9 cellular contexts compared by ENCODE assay signal in the genomic region with DNA sequence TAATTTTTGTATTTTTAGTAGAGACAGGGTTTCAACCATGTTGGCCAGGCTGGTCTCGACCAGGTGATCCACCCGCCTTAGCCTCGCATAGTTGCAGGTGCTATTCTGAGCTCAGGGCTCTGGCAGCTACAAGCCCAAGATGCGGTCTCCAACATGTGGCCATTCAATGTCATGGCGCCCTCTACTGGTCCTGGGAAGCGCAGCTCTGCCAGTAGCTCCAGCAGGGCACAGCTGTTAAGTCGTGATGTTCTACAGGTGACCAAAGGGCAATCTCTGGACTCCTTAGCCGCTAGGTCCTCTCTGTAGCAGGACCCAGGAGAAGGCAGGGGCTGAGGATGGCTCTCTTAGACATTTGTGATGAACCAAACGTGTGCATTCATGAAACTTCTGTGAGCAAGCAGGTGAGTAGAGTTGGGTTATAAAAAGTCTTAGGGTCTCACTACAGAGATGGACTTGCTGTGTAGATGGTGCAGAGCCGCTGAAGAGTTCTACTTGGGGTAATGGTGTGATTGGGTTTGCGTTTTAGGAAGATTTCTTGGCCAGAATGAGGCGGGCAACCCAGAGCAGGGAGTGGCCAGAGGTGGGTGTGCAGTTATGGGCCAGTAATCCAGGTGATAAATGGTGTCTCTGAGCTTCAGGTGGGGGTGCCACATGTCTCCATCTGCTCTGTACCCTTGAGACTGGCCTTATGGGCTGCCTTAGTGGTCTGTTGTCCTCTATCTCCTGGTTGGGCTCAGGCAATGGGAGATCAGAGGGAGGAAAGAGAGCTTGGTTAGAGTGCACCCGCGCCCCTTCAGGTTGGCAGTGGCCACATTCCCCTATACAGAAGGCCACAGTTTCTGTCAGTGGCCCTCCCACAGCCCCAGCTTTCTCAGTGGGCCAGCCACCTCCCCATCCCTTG. TPM values are rescaled to one million over a fixed set of nuclear protein-coding genes. Genes with fewer than 3 reads are reported as not detected.
DNase-seq lines count a peak whose midpoint lies in the region; ATAC-seq and TF ChIP-seq lines count a peak whose summit lies in the region.
"Had no signal": no experiment of that assay in that cellular context is flagged by ENCODE, and none has a peak within 500 bp of the region (broad histone marks: within the 10 kb centered on the region; RNA-seq: fewer than 3 reads in every experiment).

No MANE protein-coding gene starts in this region.

- no peaks in the 10 kb centered on the region for H3K36me3 ChIP-seq in endodermal cell (ENCODE audit: control insufficient read depth, insufficient read depth, low read length)

- H3K36me3 Mint-ChIP-seq in CD14-positive monocyte: no peaks in the 10 kb centered on the region
- H3K36me3 Mint-ChIP-seq in activated CD4-positive, alpha-beta memory T cell treated with anti-CD3 and anti-CD28 coated beads for 36 hours: no peaks in the 10 kb centered on the region
- H3K36me3 Mint-ChIP-seq in endodermal cell (ENCODE audit: low read depth): no peaks in the 10 kb centered on the region
- no peaks in the 10 kb centered on the region for H3K36me3 Mint-ChIP-seq in stimulated activated effector memory CD8-positive, alpha-beta T cell treated with anti-CD3 and anti-CD28 coated beads, Interleukin-12 subunit alpha, Interleukin-12 subunit beta, amount 100 ng/mL, for 72 hours

- no peak overlapping the region for H3K4me3 ChIP-seq in endodermal cell (ENCODE audit: low read length)

- CTCF ChIA-PET in activated CD4-positive, alpha-beta memory T cell treated with anti-CD3 and anti-CD28 coated beads for 36 hours (lab: Charles Lee): interaction anchor here (0.6 to 8.9 kb wide), 46 partner anchors 10 to 350 kb away, joined by 3 to 178 read pairs (median 5); partner anchors contain the start of genes IL1B and IL36G

- no peak overlapping the region for H3K9ac ChIP-seq in endodermal cell (ENCODE audit: extremely low read depth, low read length, poor library complexity, severe bottlenecking)

- H3K9me3 Mint-ChIP-seq in CD14-positive monocyte (peaks cover 0 to 5% (median 0%) of the 10 kb centered on the region in 7 donors), endodermal cell (no peaks in the 10 kb centered on the region)
- peaks cover 4% of the 10 kb centered on the region for H3K9me3 Mint-ChIP-seq in activated CD4-positive, alpha-beta memory T cell treated with anti-CD3 and anti-CD28 coated beads for 36 hours
- no peaks in the 10 kb centered on the region for H3K9me3 Mint-ChIP-seq in stimulated activated effector memory CD8-positive, alpha-beta T cell treated with anti-CD3 and anti-CD28 coated beads, Interleukin-12 subunit alpha, Interleukin-12 subunit beta, amount 100 ng/mL, for 72 hours
- H3K9me3 Mint-ChIP-seq: T-helper 1 cell treated with Interleukin-12 subunit alpha and Interleukin-12 subunit beta and Interleukin-4 antibody, amounts not matched to agents 30 μg/mL and 1 μg/mL, for 36 hours had no signal

- ATAC-seq in GM18909 (IDR thresholded peaks at IDR 0.05; ENCODE audit: poor library complexity, unreplicated experiment): peak; percentile 84
- peak; percentile 81 for ATAC-seq in HG03342 (IDR thresholded peaks at IDR 0.05; ENCODE audit: unreplicated experiment)
- ATAC-seq in stimulated activated effector memory CD8-positive, alpha-beta T cell treated with anti-CD3 and anti-CD28 coated beads, Interleukin-12 subunit alpha, Interleukin-12 subunit beta, amount 100 ng/mL, for 72 hours: peak; percentile 89

- no peak overlapping the region for H3K27ac ChIP-seq in endodermal cell (ENCODE audit: low read depth, low read length)

- H3K27me3 Mint-ChIP-seq in CD14-positive monocyte (ENCODE audit: low read depth in 3 of 3) (peaks cover 0 to 3% (median 0%) of the 10 kb centered on the region in 3 donors), endodermal cell (ENCODE audit: insufficient read depth) (peaks cover 15% of the 10 kb centered on the region)
- H3K27me3 Mint-ChIP-seq in activated CD4-positive, alpha-beta memory T cell treated with anti-CD3 and anti-CD28 coated beads for 36 hours: no peaks in the 10 kb centered on the region

- H3K4me3 Mint-ChIP-seq in CD14-positive monocyte (no peak overlapping the region), endodermal cell (no peak overlapping the region)
- H3K4me3 Mint-ChIP-seq in activated CD4-positive, alpha-beta memory T cell treated with anti-CD3 and anti-CD28 coated beads for 36 hours: no peak overlapping the region
- H3K4me3 Mint-ChIP-seq in stimulated activated effector memory CD8-positive, alpha-beta T cell treated with anti-CD3 and anti-CD28 coated beads, Interleukin-12 subunit alpha, Interleukin-12 subunit beta, amount 100 ng/mL, for 72 hours: no peak overlapping the region
- H3K4me3 Mint-ChIP-seq: T-helper 1 cell treated with Interleukin-12 subunit alpha and Interleukin-12 subunit beta and Interleukin-4 antibody, amounts not matched to agents 30 μg/mL and 1 μg/mL, for 36 hours had no signal

- peak; percentile 77 for DNase-seq in CD14-positive monocyte (ENCODE audit: low spot score)
- DNase-seq in NCI-H748 treated with DMSO at 0.1 percent for 48 hours (lab: John Stamatoyannopoulos, UW): peak; percentile 49
- peak; percentile 85 for DNase-seq in activated CD4-positive, alpha-beta memory T cell treated with anti-CD3 and anti-CD28 coated beads for 36 hours
- DNase-seq in endodermal cell: peak; percentile 96
- peak; percentile 76 for DNase-seq in myocyte (ENCODE audit: low read depth)
- DNase-seq in stimulated activated effector memory CD8-positive, alpha-beta T cell treated with anti-CD3 and anti-CD28 coated beads, Interleukin-12 subunit alpha, Interleukin-12 subunit beta, amount 100 ng/mL, for 72 hours (ENCODE audit: low spot score in 2 of 2): peak; percentile 66 to 87

- H3K27me3 ChIP-seq in endodermal cell (ENCODE audit: control insufficient read depth, insufficient read depth, low read length, poor library complexity, severe bottlenecking): peaks cover 11% of the 10 kb centered on the region

- H3K27ac Mint-ChIP-seq in CD14-positive monocyte: no peak overlapping the region
- H3K27ac Mint-ChIP-seq in activated CD4-positive, alpha-beta memory T cell treated with anti-CD3 and anti-CD28 coated beads for 36 hours: no peak overlapping the region
- H3K27ac Mint-ChIP-seq in endodermal cell: no peak overlapping the region
- H3K27ac Mint-ChIP-seq in stimulated activated effector memory CD8-positive, alpha-beta T cell treated with anti-CD3 and anti-CD28 coated beads, Interleukin-12 subunit alpha, Interleukin-12 subunit beta, amount 100 ng/mL, for 72 hours: no peak overlapping the region
- H3K27ac Mint-ChIP-seq: T-helper 1 cell treated with Interleukin-12 subunit alpha and Interleukin-12 subunit beta and Interleukin-4 antibody, amounts not matched to agents 30 μg/mL and 1 μg/mL, for 36 hours had no signal

- TF ChIP-seq CTCF in CD14-positive monocyte (IDR thresholded peaks at IDR 0.05) (peak; percentile 95), endodermal cell (conservative IDR thresholded peaks at IDR 0.05) (peak; percentile 98)

- intact Hi-C loops in CD14-positive monocyte (cut with micrococcal nuclease): loop anchor here (5.0 kb wide), 1 partner anchor 195 kb away; no protein-coding TSS in a partner anchor
- intact Hi-C loops in activated CD4-positive, alpha-beta memory T cell treated with anti-CD3 and anti-CD28 coated beads for 36 hours (cut with micrococcal nuclease): loop anchor here (1.0 to 5.0 kb wide), 3 partner anchors 57 to 340 kb away; no protein-coding TSS in a partner anchor

- POLR2A ChIA-PET in activated CD4-positive, alpha-beta memory T cell treated with anti-CD3 and anti-CD28 coated beads for 36 hours (lab: Charles Lee): interaction anchor here (0.6 to 1.5 kb wide), 3 partner anchors 26 to 270 kb away, joined by 3 to 4 read pairs (median 4); no protein-coding TSS in a partner anchor

- 21 to 41% methylated on average over 9 to 14 of the region's 14 CpGs for WGBS in endodermal cell (ENCODE audit: insufficient coverage in 1 of 2, insufficient read length in 1 of 2), 2 experiments

- peaks cover 23% of the 10 kb centered on the region for H3K9me3 ChIP-seq in endodermal cell (ENCODE audit: control insufficient read depth, low read length)

- H3K4me1 ChIP-seq in endodermal cell (ENCODE audit: control insufficient read depth, insufficient read depth, low read length): no peaks in the 10 kb centered on the region

- H3K4me1 Mint-ChIP-seq in CD14-positive monocyte: peaks cover 5% of the 10 kb centered on the region
- H3K4me1 Mint-ChIP-seq in activated CD4-positive, alpha-beta memory T cell treated with anti-CD3 and anti-CD28 coated beads for 36 hours (ENCODE audit: low read depth): no peaks in the 10 kb centered on the region
- H3K4me1 Mint-ChIP-seq in endodermal cell: no peaks in the 10 kb centered on the region
- H3K4me1 Mint-ChIP-seq in stimulated activated effector memory CD8-positive, alpha-beta T cell treated with anti-CD3 and anti-CD28 coated beads, Interleukin-12 subunit alpha, Interleukin-12 subunit beta, amount 100 ng/mL, for 72 hours: no peaks in the 10 kb centered on the region

RNA-seq across cellular contexts. Expression of gene IL37, which starts 31.0 kb away (rescaled TPM):
- not detected for polyA plus RNA-seq in CD14-positive monocyte
- not detected for total RNA-seq in activated CD4-positive, alpha-beta memory T cell treated with anti-CD3 and anti-CD28 coated beads for 36 hours
- total RNA-seq in endodermal cell (not detected), myocyte (not detected in 2 replicates)
- not detected for polyA plus RNA-seq in endodermal cell (2013, experiment 1 of 2)
- polyA plus RNA-seq in endodermal cell (2013, experiment 2 of 2): not detected
- polyA plus RNA-seq in myocyte (2012): not detected

RNA-seq across cellular contexts. Expression of gene IL36G, which starts 35.8 kb away (rescaled TPM):
- polyA plus RNA-seq in CD14-positive monocyte: not detected
- not detected for total RNA-seq in activated CD4-positive, alpha-beta memory T cell treated with anti-CD3 and anti-CD28 coated beads for 36 hours
- total RNA-seq in endodermal cell (not detected), myocyte (not detected in 2 replicates)
- not detected for polyA plus RNA-seq in endodermal cell (2013, experiment 1 of 2)
- polyA plus RNA-seq in endodermal cell (2013, experiment 2 of 2): 0.29 TPM
- not detected for polyA plus RNA-seq in myocyte (2012)
